In genomic region chr3:9600597-9600996, GRCh38 we compare ENCODE assay signal across 9 cellular contexts. TPM values are rescaled to one million over a fixed set of nuclear protein-coding genes. Genes with fewer than 3 reads are reported as not detected.
DNase-seq lines count a peak whose midpoint lies in the region; ATAC-seq and TF ChIP-seq lines count a peak whose summit lies in the region.
"Had no signal": no experiment of that assay in that cellular context is flagged by ENCODE, and none has a peak within 500 bp of the region (broad histone marks: within the 10 kb centered on the region; RNA-seq: fewer than 3 reads in every experiment).

No MANE protein-coding gene starts in this region.

- TF ChIP-seq POLR2A in vagina (IDR thresholded peaks at IDR 0.05): no peak

- no peak for TF ChIP-seq CTCF in left lung (IDR thresholded peaks at IDR 0.05)
- TF ChIP-seq CTCF in vagina (IDR thresholded peaks at IDR 0.05): no peak
- TF ChIP-seq CTCF in HFFc6 (IDR thresholded peaks at IDR 0.05): no peak

- H3K4me3 ChIP-seq in left lung: peak overlapping the region in 1 of 2 donors; percentile 4
- H3K4me3 ChIP-seq in vagina: peak overlapping the region; percentile 18 to 35

- ATAC-seq in left lung: peak; percentile 94
- ATAC-seq in HG02852 (IDR thresholded peaks at IDR 0.05; ENCODE audit: unreplicated experiment): no peak

- H3K27me3 ChIP-seq in left lung: peaks cover 0 to 38% of the 10 kb centered on the region in 2 donors
- H3K27me3 ChIP-seq in vagina: no peaks in the 10 kb centered on the region

- H3K36me3 ChIP-seq in left lung (no peaks in the 10 kb centered on the region), vagina (no peaks in the 10 kb centered on the region)

- DNase-seq in activated naive CD4-positive, alpha-beta T cell treated with anti-CD3 and anti-CD28 coated beads, Interleukin-2, amount 50 U/mL, for 16 hours: peak; percentile 11
- DNase-seq in activated naive CD4-positive, alpha-beta T cell treated with anti-CD3 and anti-CD28 coated beads, Interleukin-2, amount 10 ng/mL, durations not matched to agents 7 days and 5 days: no peak
- DNase-seq in astrocyte of the hippocampus (ENCODE audit: low read depth, low spot score) (peak; percentile 64), left lung (peak; percentile 44 to 86), vagina (ENCODE audit: extremely low spot score in 2 of 2) (no peak), HFFc6 (no peak), NK-92 (lab: John Stamatoyannopoulos, UW; ENCODE audit: unreplicated experiment) (no peak)
- DNase-seq: natural killer cell had no signal

- CTCF ChIA-PET in activated naive CD4-positive, alpha-beta T cell treated with anti-CD3 and anti-CD28 coated beads, Interleukin-2, amount 10 ng/mL, durations not matched to agents 7 days and 5 days (lab: Charles Lee): no interaction called here

- peaks cover 0 to 12% of the 10 kb centered on the region in 2 donors for H3K9me3 ChIP-seq in left lung
- H3K9me3 ChIP-seq in vagina: no peaks in the 10 kb centered on the region

- no peak overlapping the region for H3K4me3 Mint-ChIP-seq in activated naive CD4-positive, alpha-beta T cell treated with anti-CD3 and anti-CD28 coated beads, Interleukin-2, amount 10 ng/mL, durations not matched to agents 7 days and 5 days
- no peak overlapping the region for H3K4me3 Mint-ChIP-seq in HFFc6
- H3K4me3 Mint-ChIP-seq: natural killer cell had no signal

- H3K4me1 ChIP-seq in left lung: peaks cover 0 to 5% of the 10 kb centered on the region in 2 donors
- H3K4me1 ChIP-seq in vagina: no peaks in the 10 kb centered on the region

- H3K9me3 Mint-ChIP-seq in activated naive CD4-positive, alpha-beta T cell treated with anti-CD3 and anti-CD28 coated beads, Interleukin-2, amount 10 ng/mL, durations not matched to agents 7 days and 5 days: peaks cover 6% of the 10 kb centered on the region
- peaks cover 7% of the 10 kb centered on the region for H3K9me3 Mint-ChIP-seq in HFFc6
- H3K9me3 Mint-ChIP-seq: natural killer cell had no signal

- peaks cover 39% of the 10 kb centered on the region for H3K27me3 Mint-ChIP-seq in activated naive CD4-positive, alpha-beta T cell treated with anti-CD3 and anti-CD28 coated beads, Interleukin-2, amount 10 ng/mL, durations not matched to agents 7 days and 5 days
- peaks cover 16% of the 10 kb centered on the region for H3K27me3 Mint-ChIP-seq in HFFc6 (ENCODE audit: insufficient read depth)

- no peak overlapping the region for H3K27ac ChIP-seq in left lung
- H3K27ac ChIP-seq in vagina: no peak overlapping the region

- intact Hi-C loops in left lung (cut with DNase I): no loop called here
- intact Hi-C loops in vagina (cut with DNase I): no loop called here

- H3K4me1 Mint-ChIP-seq in activated naive CD4-positive, alpha-beta T cell treated with anti-CD3 and anti-CD28 coated beads, Interleukin-2, amount 10 ng/mL, durations not matched to agents 7 days and 5 days: peaks cover 2% of the 10 kb centered on the region
- no peaks in the 10 kb centered on the region for H3K4me1 Mint-ChIP-seq in HFFc6 (ENCODE audit: low read depth)
- H3K4me1 Mint-ChIP-seq: natural killer cell had no signal

- H3K36me3 Mint-ChIP-seq in activated naive CD4-positive, alpha-beta T cell treated with anti-CD3 and anti-CD28 coated beads, Interleukin-2, amount 10 ng/mL, durations not matched to agents 7 days and 5 days: no peaks in the 10 kb centered on the region
- peaks cover 13% of the 10 kb centered on the region for H3K36me3 Mint-ChIP-seq in HFFc6 (ENCODE audit: low read depth)
- H3K36me3 Mint-ChIP-seq: natural killer cell had no signal

- H3K27ac Mint-ChIP-seq in activated naive CD4-positive, alpha-beta T cell treated with anti-CD3 and anti-CD28 coated beads, Interleukin-2, amount 10 ng/mL, durations not matched to agents 7 days and 5 days: no peak overlapping the region
- no peak overlapping the region for H3K27ac Mint-ChIP-seq in HFFc6
- H3K27ac Mint-ChIP-seq: natural killer cell had no signal

RNA-seq across cellular contexts. Expression of gene LHFPL4, which starts 47.0 kb away (rescaled TPM):
- total RNA-seq in left lung (not detected), vagina (not detected)
- total RNA-seq in HFFc6 (2021; fragmentation: NEBNext Ultra II Directional; extraction: Animal tissue kit (Norgen Biotek cat#: 25700)): not detected
- total RNA-seq: natural killer cell had no signal

RNA-seq across cellular contexts. Expression of gene MTMR14, which starts 48.7 kb away (rescaled TPM):
- total RNA-seq in left lung (10 to 100 TPM; 35.0 to 49.6 TPM), vagina (25.8 TPM)
- total RNA-seq in HFFc6 (2021; fragmentation: NEBNext Ultra II Directional; extraction: Animal tissue kit (Norgen Biotek cat#: 25700)): 10 to 100 TPM; 23.5 to 31.0 (median 28.2) TPM

Comparison
In these comparisons a context has a peak if more than half of its experiments do, and no peak if none do; other contexts are left out.
1. DNase-seq: peak in activated naive CD4-positive, alpha-beta T cell treated with anti-CD3 and anti-CD28 coated beads, Interleukin-2, amount 50 U/mL, for 16 hours (single experiment), astrocyte of the hippocampus (single experiment) and left lung (2 of 2); none in activated naive CD4-positive, alpha-beta T cell treated with anti-CD3 and anti-CD28 coated beads, Interleukin-2, amount 10 ng/mL, durations not matched to agents 7 days and 5 days (single experiment), vagina (0 of 2), HFFc6 (single experiment) and NK-92 (single experiment).